1 cellular context compared by ENCODE assay signal in genomic region chr7:123839106-123839505, GRCh38. TPM values are rescaled to one million over a fixed set of nuclear protein-coding genes. Genes with fewer than 3 reads are reported as not detected.
"Had no signal": no experiment of that assay in that cellular context is flagged by ENCODE, and none has a peak within 500 bp of the region (broad histone marks: within the 10 kb centered on the region; RNA-seq: fewer than 3 reads in every experiment).

No MANE protein-coding gene starts in this region.

RNA-seq across cellular contexts. Expression of gene HYAL4, which starts 5.9 kb away (rescaled TPM):
- total RNA-seq: G401 had no signal
